Comparison of ENCODE assay signal across 1 cellular context in genomic region chr6:30748851-30749540, GRCh38.
TF ChIP-seq lines count a peak whose summit lies in the region.

No MANE protein-coding gene starts in this region.

TF ChIP-seq in HepG2, 621 proteins besides CTCF, POLR2A, EP300 and RAD21 (continued from another document and continues in another):
- TF ChIP-seq HBP1 (CRISPR knock-in tag; IDR thresholded peaks at IDR 0.05; ENCODE audit: low read depth) (no peak), UBTF (CRISPR knock-in tag; IDR thresholded peaks at IDR 0.05) (no peak; the same call in 1 of the 2 replicates), ZNF224 (CRISPR knock-in tag; IDR thresholded peaks at IDR 0.05) (no peak), ZNF503 (CRISPR knock-in tag; IDR thresholded peaks at IDR 0.05) (peak; percentile 16; the same call in 1 of the 2 replicates), ATM (IDR thresholded peaks at IDR 0.05; ENCODE audit: borderline replicate concordance) (no peak), FOXP1 (IDR thresholded peaks at IDR 0.05) (no peak), FOXP1 (CRISPR knock-in tag; IDR thresholded peaks at IDR 0.05) (no peak; the same call in 1 of the 2 replicates), ZMAT5 (CRISPR knock-in tag; IDR thresholded peaks at IDR 0.05; ENCODE audit: borderline replicate concordance, low read depth) (no peak), KMT2A (CRISPR knock-in tag; IDR thresholded peaks at IDR 0.05) (no peak), ZNF30 (CRISPR knock-in tag; IDR thresholded peaks at IDR 0.05) (no peak), ZNF431 (CRISPR knock-in tag; IDR thresholded peaks at IDR 0.05; ENCODE audit: borderline replicate concordance, low read depth) (peak; percentile 32; the same call in 1 of the 2 replicates), ZNF614 (CRISPR knock-in tag; IDR thresholded peaks at IDR 0.05; ENCODE audit: borderline replicate concordance) (no peak; the same call in 1 of the 2 replicates), HOXA3 (CRISPR knock-in tag; IDR thresholded peaks at IDR 0.05) (0 out of 2 replicates have a peak, but pooled peaks have one; percentile 5), MLLT10 (CRISPR knock-in tag; IDR thresholded peaks at IDR 0.05) (no peak), ZNF7 (CRISPR knock-in tag; IDR thresholded peaks at IDR 0.05) (peak; percentile 41; the same call in 1 of the 2 replicates), MEIS2 (CRISPR knock-in tag; IDR thresholded peaks at IDR 0.05) (peak; percentile 61; the same call in 1 of the 2 replicates), ZNF24 (IDR thresholded peaks at IDR 0.05) (no peak), GABPB1 (CRISPR knock-in tag; IDR thresholded peaks at IDR 0.05) (peak; percentile 52), ZNF615 (CRISPR knock-in tag; IDR thresholded peaks at IDR 0.05; ENCODE audit: borderline replicate concordance) (no peak), ZC3H4 (CRISPR knock-in tag; IDR thresholded peaks at IDR 0.05; ENCODE audit: borderline replicate concordance) (no peak), ZNF407 (CRISPR knock-in tag; IDR thresholded peaks at IDR 0.05; ENCODE audit: not compliant biosample characterization) (no peak), ZNF12 (CRISPR knock-in tag; IDR thresholded peaks at IDR 0.05) (0 out of 2 replicates have a peak, but pooled peaks have one; percentile 17), SP5 (CRISPR knock-in tag; IDR thresholded peaks at IDR 0.05; ENCODE audit: borderline replicate concordance, low read depth) (peak; percentile 70), TIGD3 (CRISPR knock-in tag; IDR thresholded peaks at IDR 0.05; ENCODE audit: borderline replicate concordance) (no peak), ZSCAN9 (CRISPR knock-in tag; IDR thresholded peaks at IDR 0.05; ENCODE audit: borderline replicate concordance) (peak; percentile 12; the same call in 1 of the 2 replicates), NFKB2 (CRISPR knock-in tag; IDR thresholded peaks at IDR 0.05; ENCODE audit: borderline replicate concordance) (peak; percentile 38), ISX (CRISPR knock-in tag; conservative IDR thresholded peaks at IDR 0.05) (no peak), ZFP1 (CRISPR knock-in tag; IDR thresholded peaks at IDR 0.05) (no peak), ZNF20 (CRISPR knock-in tag; IDR thresholded peaks at IDR 0.05) (no peak), ZFP37 (CRISPR knock-in tag; IDR thresholded peaks at IDR 0.05; ENCODE audit: borderline replicate concordance) (no peak), ZNF414 (CRISPR knock-in tag; IDR thresholded peaks at IDR 0.05) (0 out of 2 replicates have a peak, but pooled peaks have one; percentile 47), MYC (CRISPR knock-in tag; IDR thresholded peaks at IDR 0.05; ENCODE audit: borderline replicate concordance) (peak; percentile 38), ZNF543 (CRISPR knock-in tag; IDR thresholded peaks at IDR 0.05) (0 out of 2 replicates have a peak, but pooled peaks have one; percentile 22), KDM4B (CRISPR knock-in tag; IDR thresholded peaks at IDR 0.05) (peak; percentile 15; the same call in 1 of the 2 replicates), ZNF382 (CRISPR knock-in tag; IDR thresholded peaks at IDR 0.05; ENCODE audit: borderline replicate concordance) (no peak), ZNF331 (CRISPR knock-in tag; IDR thresholded peaks at IDR 0.05) (0 out of 2 replicates have a peak, but pooled peaks have one; percentile 19), ZNF280B (CRISPR knock-in tag; IDR thresholded peaks at IDR 0.05; ENCODE audit: borderline replicate concordance) (no peak), ZNF550 (CRISPR knock-in tag; IDR thresholded peaks at IDR 0.05; ENCODE audit: borderline replicate concordance) (no peak), ZSCAN22 (CRISPR knock-in tag; IDR thresholded peaks at IDR 0.05) (no peak), ZNF713 (CRISPR knock-in tag; IDR thresholded peaks at IDR 0.05) (no peak), PHF20 (CRISPR knock-in tag; IDR thresholded peaks at IDR 0.05) (peak; percentile 43; the same call in 1 of the 2 replicates), ZC3H13 (CRISPR knock-in tag; IDR thresholded peaks at IDR 0.05) (peak; percentile 86; the same call in 1 of the 2 replicates), ZNF496 (CRISPR knock-in tag; IDR thresholded peaks at IDR 0.05; ENCODE audit: insufficient replicate concordance) (no peak), GZF1 (CRISPR knock-in tag; IDR thresholded peaks at IDR 0.05) (no peak), SPEN (CRISPR knock-in tag; IDR thresholded peaks at IDR 0.05; ENCODE audit: low read depth) (peak; percentile 52; the same call in 1 of the 2 replicates)
